ENCODE assay signal across 18 cellular contexts in the genomic region with DNA sequence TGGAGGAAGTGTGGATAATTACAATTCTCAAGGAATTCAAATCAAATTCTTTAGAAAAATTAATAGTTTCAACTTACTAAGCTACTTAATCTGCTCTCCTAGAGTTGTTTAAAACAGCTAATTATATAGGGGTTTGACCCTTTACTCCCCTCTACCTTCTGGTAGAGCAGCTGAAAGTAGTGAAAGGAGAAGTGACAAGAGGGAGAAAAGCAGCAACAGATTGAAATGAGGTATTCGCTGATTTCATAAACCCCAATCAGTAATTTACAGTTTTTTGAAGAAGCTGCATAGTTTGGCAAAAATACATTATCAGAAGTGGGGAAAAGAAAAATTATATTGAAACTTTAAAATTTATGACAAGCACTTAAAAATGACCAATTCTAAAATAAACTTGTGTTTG.
"Had no signal": no experiment of that assay in that cellular context is flagged by ENCODE, and none has a peak within 500 bp of the region (broad histone marks: within the 10 kb centered on the region; RNA-seq: fewer than 3 reads in every experiment).

No MANE protein-coding gene starts in this region.

- H3K4me3 Mint-ChIP-seq: activated CD4-positive, alpha-beta memory T cell treated with anti-CD3 and anti-CD28 coated beads, Interleukin-2, amount 10 ng/mL, durations not matched to agents 7 days and 5 days; activated CD4-positive, alpha-beta T cell treated with anti-CD3 and anti-CD28 coated beads for 36 hours; activated T-cell treated with anti-CD3 and anti-CD28 coated beads, Interleukin-2, amount 50 U/mL, for 24 hours; neural crest cell had no signal

- H3K9me3 Mint-ChIP-seq: activated CD4-positive, alpha-beta memory T cell treated with anti-CD3 and anti-CD28 coated beads, Interleukin-2, amount 10 ng/mL, durations not matched to agents 7 days and 5 days; activated T-cell treated with anti-CD3 and anti-CD28 coated beads, Interleukin-2, amount 50 U/mL, for 24 hours; neural crest cell had no signal

- FAIRE-seq: astrocyte, bronchial epithelial cell had no signal

- H3K36me3 ChIP-seq: thyroid gland, WERI-Rb-1 had no signal

- H3K27me3 ChIP-seq: thyroid gland had no signal

- H3K9me3 ChIP-seq: thyroid gland had no signal

- DNase-seq: activated CD4-positive, alpha-beta memory T cell treated with anti-CD3 and anti-CD28 coated beads, Interleukin-2, amount 10 ng/mL, durations not matched to agents 7 days and 5 days; activated CD4-positive, alpha-beta T cell treated with anti-CD3 and anti-CD28 coated beads for 36 hours; activated effector memory CD4-positive, alpha-beta T cell treated with Interleukin-2 at 50 U/mL for 16 hours; activated naive CD4-positive, alpha-beta T cell treated with anti-CD3 and anti-CD28 coated beads, Interleukin-2, amount 50 U/mL, for 16 hours; activated T-cell treated with anti-CD3 and anti-CD28 coated beads, Interleukin-2, amount 50 U/mL, for 24 hours; dermis blood vessel endothelial cell; foreskin melanocyte; head of caudate nucleus; midbrain; stimulated activated CD4-positive, alpha-beta T cell treated with anti-CD3 and anti-CD28 coated beads, Interleukin-1b, Interleukin-23, amount 100 ng/mL, for 48 hours; T-helper 9 cell; thyroid gland; WERI-Rb-1 had no signal

- H3K27ac ChIP-seq: epithelial cell of prostate, parathyroid adenoma, thyroid gland, WERI-Rb-1 had no signal

- H3K27me3 Mint-ChIP-seq: activated CD4-positive, alpha-beta memory T cell treated with anti-CD3 and anti-CD28 coated beads, Interleukin-2, amount 10 ng/mL, durations not matched to agents 7 days and 5 days; activated CD4-positive, alpha-beta T cell treated with anti-CD3 and anti-CD28 coated beads for 36 hours; activated T-cell treated with anti-CD3 and anti-CD28 coated beads, Interleukin-2, amount 50 U/mL, for 24 hours had no signal

- ATAC-seq: activated CD4-positive, alpha-beta T cell treated with anti-CD3 and anti-CD28 coated beads for 36 hours had no signal

- H3K4me3 ChIP-seq: thyroid gland had no signal

- H3K27ac Mint-ChIP-seq: activated CD4-positive, alpha-beta memory T cell treated with anti-CD3 and anti-CD28 coated beads, Interleukin-2, amount 10 ng/mL, durations not matched to agents 7 days and 5 days; activated CD4-positive, alpha-beta T cell treated with anti-CD3 and anti-CD28 coated beads for 36 hours; activated T-cell treated with anti-CD3 and anti-CD28 coated beads, Interleukin-2, amount 50 U/mL, for 24 hours had no signal
